In the genomic region with DNA sequence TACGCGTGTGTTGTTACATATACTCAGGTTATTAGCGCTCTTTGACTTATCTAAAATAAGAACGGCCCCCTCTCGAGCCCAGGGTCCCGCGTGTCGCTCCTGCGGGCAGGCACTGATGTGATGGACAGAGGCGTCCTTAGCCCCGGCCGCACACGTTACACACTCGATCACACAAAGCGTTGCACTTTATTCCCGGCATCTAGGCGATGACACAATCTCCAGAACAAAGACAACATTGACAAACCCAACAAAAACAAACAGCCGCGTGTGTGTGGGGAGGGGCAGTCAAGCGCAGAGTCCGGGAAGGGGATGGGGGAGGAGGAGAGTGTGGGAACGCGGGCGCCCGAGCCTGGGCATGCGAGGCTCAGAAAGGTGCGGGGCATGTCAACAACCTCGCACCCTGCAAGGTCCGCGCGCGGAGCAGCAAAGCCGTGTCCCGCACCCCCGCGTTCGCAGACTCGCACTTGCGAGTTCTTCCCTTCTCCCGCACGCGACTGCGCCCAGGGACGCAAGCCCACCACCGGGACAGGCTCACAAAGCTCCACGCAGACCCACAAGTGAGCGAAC, we compare ENCODE assay signal across 1 cellular context.
TF ChIP-seq lines count a peak whose summit lies in the region.

No MANE protein-coding gene starts in this region.

TF ChIP-seq in K562, 482 proteins besides CTCF, POLR2A, EP300 and RAD21 (continued from another document and continues in another):
- TF ChIP-seq, protein P1, sequence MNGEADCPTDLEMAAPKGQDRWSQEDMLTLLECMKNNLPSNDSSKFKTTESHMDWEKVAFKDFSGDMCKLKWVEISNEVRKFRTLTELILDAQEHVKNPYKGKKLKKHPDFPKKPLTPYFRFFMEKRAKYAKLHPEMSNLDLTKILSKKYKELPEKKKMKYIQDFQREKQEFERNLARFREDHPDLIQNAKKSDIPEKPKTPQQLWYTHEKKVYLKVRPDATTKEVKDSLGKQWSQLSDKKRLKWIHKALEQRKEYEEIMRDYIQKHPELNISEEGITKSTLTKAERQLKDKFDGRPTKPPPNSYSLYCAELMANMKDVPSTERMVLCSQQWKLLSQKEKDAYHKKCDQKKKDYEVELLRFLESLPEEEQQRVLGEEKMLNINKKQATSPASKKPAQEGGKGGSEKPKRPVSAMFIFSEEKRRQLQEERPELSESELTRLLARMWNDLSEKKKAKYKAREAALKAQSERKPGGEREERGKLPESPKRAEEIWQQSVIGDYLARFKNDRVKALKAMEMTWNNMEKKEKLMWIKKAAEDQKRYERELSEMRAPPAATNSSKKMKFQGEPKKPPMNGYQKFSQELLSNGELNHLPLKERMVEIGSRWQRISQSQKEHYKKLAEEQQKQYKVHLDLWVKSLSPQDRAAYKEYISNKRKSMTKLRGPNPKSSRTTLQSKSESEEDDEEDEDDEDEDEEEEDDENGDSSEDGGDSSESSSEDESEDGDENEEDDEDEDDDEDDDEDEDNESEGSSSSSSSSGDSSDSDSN (IDR thresholded peaks at IDR 0.05; ENCODE audit: borderline replicate concordance in 1 of 2, low read depth in 2 of 2, low read length in 2 of 2): no peak; a peak in 1 of 4 replicates
- TF ChIP-seq ZNF124 (CRISPR knock-in tag; IDR thresholded peaks at IDR 0.05) (no peak), FOXK2 (conservative IDR thresholded peaks at IDR 0.05 in 1 of 2, IDR thresholded peaks at IDR 0.05 in 1 of 2; ENCODE audit: low read depth in 2 of 2) (no peak), HDAC8 (tag; IDR thresholded peaks at IDR 0.05) (no peak), RBM25 (IDR thresholded peaks at IDR 0.05; ENCODE audit: low read depth, low read length, severe bottlenecking) (no peak), OTX1 (CRISPR knock-in tag; IDR thresholded peaks at IDR 0.05) (no peak), ZNF584 (CRISPR knock-in tag; IDR thresholded peaks at IDR 0.05; ENCODE audit: low read depth) (no peak), PTTG1 (tag; IDR thresholded peaks at IDR 0.05; ENCODE audit: low read depth) (no peak), CREM (IDR thresholded peaks at IDR 0.05; ENCODE audit: low read depth) (0 out of 2 replicates have a peak, but pooled peaks have one; percentile 13), ZNF12 (CRISPR knock-in tag; IDR thresholded peaks at IDR 0.05) (no peak), ZNF134 (CRISPR knock-in tag; conservative IDR thresholded peaks at IDR 0.05) (no peak), CBX1 (IDR thresholded peaks at IDR 0.05; ENCODE audit: low read depth) (no peak), CBFA2T2 (conservative IDR thresholded peaks at IDR 0.05) (no peak), ETV1 (tag; conservative IDR thresholded peaks at IDR 0.05; ENCODE audit: low read depth) (no peak), CCNT2 (IDR thresholded peaks at IDR 0.05; ENCODE audit: borderline replicate concordance, extremely low read depth, insufficient read length, low read depth, low read length) (peak; percentile 7), ZNF121 (CRISPR knock-in tag; conservative IDR thresholded peaks at IDR 0.05) (no peak), L3MBTL2 (IDR thresholded peaks at IDR 0.05) (peak; percentile 55), SPI1 (IDR thresholded peaks at IDR 0.05; ENCODE audit: borderline replicate concordance, low read depth, low read length) (no peak), KLF16 (IDR thresholded peaks at IDR 0.05) (no peak), SRSF1 (IDR thresholded peaks at IDR 0.05; ENCODE audit: low read depth, low read length) (no peak), TRIM28 (IDR thresholded peaks at IDR 0.05) (no peak), ZNF699 (CRISPR knock-in tag; IDR thresholded peaks at IDR 0.05; ENCODE audit: insufficient replicate concordance) (no peak), SMARCE1 (IDR thresholded peaks at IDR 0.05) (peak; percentile 22; the same call in 1 of the 2 replicates)
- TF ChIP-seq, protein P2, sequence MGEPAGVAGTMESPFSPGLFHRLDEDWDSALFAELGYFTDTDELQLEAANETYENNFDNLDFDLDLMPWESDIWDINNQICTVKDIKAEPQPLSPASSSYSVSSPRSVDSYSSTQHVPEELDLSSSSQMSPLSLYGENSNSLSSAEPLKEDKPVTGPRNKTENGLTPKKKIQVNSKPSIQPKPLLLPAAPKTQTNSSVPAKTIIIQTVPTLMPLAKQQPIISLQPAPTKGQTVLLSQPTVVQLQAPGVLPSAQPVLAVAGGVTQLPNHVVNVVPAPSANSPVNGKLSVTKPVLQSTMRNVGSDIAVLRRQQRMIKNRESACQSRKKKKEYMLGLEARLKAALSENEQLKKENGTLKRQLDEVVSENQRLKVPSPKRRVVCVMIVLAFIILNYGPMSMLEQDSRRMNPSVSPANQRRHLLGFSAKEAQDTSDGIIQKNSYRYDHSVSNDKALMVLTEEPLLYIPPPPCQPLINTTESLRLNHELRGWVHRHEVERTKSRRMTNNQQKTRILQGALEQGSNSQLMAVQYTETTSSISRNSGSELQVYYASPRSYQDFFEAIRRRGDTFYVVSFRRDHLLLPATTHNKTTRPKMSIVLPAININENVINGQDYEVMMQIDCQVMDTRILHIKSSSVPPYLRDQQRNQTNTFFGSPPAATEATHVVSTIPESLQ (CRISPR knock-in tag; IDR thresholded peaks at IDR 0.05): no peak
- TF ChIP-seq, protein P3, sequence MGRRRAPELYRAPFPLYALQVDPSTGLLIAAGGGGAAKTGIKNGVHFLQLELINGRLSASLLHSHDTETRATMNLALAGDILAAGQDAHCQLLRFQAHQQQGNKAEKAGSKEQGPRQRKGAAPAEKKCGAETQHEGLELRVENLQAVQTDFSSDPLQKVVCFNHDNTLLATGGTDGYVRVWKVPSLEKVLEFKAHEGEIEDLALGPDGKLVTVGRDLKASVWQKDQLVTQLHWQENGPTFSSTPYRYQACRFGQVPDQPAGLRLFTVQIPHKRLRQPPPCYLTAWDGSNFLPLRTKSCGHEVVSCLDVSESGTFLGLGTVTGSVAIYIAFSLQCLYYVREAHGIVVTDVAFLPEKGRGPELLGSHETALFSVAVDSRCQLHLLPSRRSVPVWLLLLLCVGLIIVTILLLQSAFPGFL (CRISPR knock-in tag; IDR thresholded peaks at IDR 0.05): no peak
- TF ChIP-seq, protein P4, sequence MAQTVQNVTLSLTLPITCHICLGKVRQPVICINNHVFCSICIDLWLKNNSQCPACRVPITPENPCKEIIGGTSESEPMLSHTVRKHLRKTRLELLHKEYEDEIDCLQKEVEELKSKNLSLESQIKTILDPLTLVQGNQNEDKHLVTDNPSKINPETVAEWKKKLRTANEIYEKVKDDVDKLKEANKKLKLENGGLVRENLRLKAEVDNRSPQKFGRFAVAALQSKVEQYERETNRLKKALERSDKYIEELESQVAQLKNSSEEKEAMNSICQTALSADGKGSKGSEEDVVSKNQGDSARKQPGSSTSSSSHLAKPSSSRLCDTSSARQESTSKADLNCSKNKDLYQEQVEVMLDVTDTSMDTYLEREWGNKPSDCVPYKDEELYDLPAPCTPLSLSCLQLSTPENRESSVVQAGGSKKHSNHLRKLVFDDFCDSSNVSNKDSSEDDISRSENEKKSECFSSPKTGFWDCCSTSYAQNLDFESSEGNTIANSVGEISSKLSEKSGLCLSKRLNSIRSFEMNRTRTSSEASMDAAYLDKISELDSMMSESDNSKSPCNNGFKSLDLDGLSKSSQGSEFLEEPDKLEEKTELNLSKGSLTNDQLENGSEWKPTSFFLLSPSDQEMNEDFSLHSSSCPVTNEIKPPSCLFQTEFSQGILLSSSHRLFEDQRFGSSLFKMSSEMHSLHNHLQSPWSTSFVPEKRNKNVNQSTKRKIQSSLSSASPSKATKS (CRISPR knock-in tag; IDR thresholded peaks at IDR 0.05): no peak
- TF ChIP-seq, protein P5, sequence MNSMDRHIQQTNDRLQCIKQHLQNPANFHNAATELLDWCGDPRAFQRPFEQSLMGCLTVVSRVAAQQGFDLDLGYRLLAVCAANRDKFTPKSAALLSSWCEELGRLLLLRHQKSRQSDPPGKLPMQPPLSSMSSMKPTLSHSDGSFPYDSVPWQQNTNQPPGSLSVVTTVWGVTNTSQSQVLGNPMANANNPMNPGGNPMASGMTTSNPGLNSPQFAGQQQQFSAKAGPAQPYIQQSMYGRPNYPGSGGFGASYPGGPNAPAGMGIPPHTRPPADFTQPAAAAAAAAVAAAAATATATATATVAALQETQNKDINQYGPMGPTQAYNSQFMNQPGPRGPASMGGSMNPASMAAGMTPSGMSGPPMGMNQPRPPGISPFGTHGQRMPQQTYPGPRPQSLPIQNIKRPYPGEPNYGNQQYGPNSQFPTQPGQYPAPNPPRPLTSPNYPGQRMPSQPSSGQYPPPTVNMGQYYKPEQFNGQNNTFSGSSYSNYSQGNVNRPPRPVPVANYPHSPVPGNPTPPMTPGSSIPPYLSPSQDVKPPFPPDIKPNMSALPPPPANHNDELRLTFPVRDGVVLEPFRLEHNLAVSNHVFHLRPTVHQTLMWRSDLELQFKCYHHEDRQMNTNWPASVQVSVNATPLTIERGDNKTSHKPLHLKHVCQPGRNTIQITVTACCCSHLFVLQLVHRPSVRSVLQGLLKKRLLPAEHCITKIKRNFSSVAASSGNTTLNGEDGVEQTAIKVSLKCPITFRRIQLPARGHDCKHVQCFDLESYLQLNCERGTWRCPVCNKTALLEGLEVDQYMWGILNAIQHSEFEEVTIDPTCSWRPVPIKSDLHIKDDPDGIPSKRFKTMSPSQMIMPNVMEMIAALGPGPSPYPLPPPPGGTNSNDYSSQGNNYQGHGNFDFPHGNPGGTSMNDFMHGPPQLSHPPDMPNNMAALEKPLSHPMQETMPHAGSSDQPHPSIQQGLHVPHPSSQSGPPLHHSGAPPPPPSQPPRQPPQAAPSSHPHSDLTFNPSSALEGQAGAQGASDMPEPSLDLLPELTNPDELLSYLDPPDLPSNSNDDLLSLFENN (IDR thresholded peaks at IDR 0.05; ENCODE audit: low read depth in 2 of 2, low read length in 2 of 2): no peak
- TF ChIP-seq, protein P6, sequence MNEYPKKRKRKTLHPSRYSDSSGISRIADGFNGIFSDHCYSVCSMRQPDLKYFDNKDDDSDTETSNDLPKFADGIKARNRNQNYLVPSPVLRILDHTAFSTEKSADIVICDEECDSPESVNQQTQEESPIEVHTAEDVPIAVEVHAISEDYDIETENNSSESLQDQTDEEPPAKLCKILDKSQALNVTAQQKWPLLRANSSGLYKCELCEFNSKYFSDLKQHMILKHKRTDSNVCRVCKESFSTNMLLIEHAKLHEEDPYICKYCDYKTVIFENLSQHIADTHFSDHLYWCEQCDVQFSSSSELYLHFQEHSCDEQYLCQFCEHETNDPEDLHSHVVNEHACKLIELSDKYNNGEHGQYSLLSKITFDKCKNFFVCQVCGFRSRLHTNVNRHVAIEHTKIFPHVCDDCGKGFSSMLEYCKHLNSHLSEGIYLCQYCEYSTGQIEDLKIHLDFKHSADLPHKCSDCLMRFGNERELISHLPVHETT (CRISPR knock-in tag; conservative IDR thresholded peaks at IDR 0.05 in 1 of 2, IDR thresholded peaks at IDR 0.05 in 1 of 2): no peak
- TF ChIP-seq, protein P7, sequence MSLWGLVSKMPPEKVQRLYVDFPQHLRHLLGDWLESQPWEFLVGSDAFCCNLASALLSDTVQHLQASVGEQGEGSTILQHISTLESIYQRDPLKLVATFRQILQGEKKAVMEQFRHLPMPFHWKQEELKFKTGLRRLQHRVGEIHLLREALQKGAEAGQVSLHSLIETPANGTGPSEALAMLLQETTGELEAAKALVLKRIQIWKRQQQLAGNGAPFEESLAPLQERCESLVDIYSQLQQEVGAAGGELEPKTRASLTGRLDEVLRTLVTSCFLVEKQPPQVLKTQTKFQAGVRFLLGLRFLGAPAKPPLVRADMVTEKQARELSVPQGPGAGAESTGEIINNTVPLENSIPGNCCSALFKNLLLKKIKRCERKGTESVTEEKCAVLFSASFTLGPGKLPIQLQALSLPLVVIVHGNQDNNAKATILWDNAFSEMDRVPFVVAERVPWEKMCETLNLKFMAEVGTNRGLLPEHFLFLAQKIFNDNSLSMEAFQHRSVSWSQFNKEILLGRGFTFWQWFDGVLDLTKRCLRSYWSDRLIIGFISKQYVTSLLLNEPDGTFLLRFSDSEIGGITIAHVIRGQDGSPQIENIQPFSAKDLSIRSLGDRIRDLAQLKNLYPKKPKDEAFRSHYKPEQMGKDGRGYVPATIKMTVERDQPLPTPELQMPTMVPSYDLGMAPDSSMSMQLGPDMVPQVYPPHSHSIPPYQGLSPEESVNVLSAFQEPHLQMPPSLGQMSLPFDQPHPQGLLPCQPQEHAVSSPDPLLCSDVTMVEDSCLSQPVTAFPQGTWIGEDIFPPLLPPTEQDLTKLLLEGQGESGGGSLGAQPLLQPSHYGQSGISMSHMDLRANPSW (CRISPR knock-in tag; IDR thresholded peaks at IDR 0.05): no peak
- TF ChIP-seq, protein P8, sequence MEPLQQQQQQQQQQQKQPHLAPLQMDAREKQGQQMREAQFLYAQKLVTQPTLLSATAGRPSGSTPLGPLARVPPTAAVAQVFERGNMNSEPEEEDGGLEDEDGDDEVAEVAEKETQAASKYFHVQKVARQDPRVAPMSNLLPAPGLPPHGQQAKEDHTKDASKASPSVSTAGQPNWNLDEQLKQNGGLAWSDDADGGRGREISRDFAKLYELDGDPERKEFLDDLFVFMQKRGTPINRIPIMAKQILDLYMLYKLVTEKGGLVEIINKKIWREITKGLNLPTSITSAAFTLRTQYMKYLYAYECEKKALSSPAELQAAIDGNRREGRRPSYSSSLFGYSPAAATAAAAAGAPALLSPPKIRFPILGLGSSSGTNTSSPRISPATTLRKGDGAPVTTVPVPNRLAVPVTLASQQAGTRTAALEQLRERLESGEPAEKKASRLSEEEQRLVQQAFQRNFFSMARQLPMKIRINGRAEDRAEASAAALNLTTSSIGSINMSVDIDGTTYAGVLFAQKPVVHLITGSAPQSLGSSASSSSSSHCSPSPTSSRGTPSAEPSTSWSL (CRISPR knock-in tag; IDR thresholded peaks at IDR 0.05; ENCODE audit: borderline replicate concordance): no peak
